Comparison of ENCODE assay signal across 9 cellular contexts in the genomic region with DNA sequence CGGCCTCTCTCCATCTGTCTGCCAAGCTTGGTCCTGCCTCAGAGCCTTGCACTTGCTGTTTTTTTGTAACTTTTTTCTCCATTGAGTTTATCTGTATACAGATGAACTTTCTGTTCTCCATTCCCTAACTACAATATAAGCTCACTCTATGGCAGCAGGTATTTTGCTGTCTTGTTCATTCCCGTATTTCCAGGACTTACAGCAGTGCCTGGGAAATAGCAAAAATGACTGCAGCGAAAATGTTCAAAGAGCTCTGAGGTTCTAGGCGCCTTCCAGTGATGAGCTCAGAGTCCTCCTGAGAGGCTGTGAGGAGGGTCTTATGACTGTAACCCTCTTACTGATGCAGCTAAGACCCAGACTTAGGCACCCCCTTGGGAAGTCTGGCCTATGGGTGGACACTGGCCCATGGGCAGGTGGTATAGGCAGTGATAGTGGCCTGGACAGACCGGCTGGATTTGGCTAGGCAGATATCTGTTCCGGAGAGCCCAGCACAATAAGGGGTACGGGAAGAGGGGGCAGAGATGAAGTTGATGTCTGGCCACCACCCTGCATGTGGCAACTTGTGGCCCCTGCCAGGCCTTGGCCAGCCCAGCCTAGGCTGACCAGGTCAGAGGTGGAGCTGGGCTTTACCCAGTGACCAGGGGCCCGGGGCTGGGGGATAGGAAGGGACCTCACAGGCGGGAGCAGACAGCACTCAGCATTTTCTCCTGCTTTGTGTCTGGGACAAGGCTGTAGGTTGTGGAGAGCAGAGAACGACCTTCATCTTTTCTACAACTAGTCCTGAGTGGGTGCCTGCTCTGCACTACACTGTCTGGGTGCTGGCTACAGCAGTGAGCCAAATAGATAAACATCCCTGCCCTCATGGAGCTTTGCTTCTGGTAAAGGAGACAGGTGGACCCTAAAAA. TPM values are rescaled to one million over a fixed set of nuclear protein-coding genes. Genes with fewer than 3 reads are reported as not detected.
A peak's percentile ranks its signal among the peaks of the same experiment; 100 is the strongest.
DNase-seq lines count a peak whose midpoint lies in the region; ATAC-seq and TF ChIP-seq lines count a peak whose summit lies in the region.
"Had no signal": no experiment of that assay in that cellular context is flagged by ENCODE, and none has a peak within 500 bp of the region (broad histone marks: within the 10 kb centered on the region; RNA-seq: fewer than 3 reads in every experiment).

No MANE protein-coding gene starts in this region.

- H3K27me3 ChIP-seq in Karpas-422 (ENCODE audit: low read length) (no peaks in the 10 kb centered on the region), neuronal stem cell (ENCODE audit: control insufficient read depth in 3 of 3, insufficient read depth in 3 of 3, low read depth in 1 of 3, low read length in 3 of 3) (no peaks in the 10 kb centered on the region), testis (no peaks in the 10 kb centered on the region)

- no peak for ATAC-seq in activated naive CD8-positive, alpha-beta T cell treated with anti-CD3 and anti-CD28 coated beads, Interleukin-2, amount 50 U/mL, for 24 hours
- ATAC-seq in omental fat pad (ENCODE audit: low FRiP score): no peak
- ATAC-seq in HG02970 (IDR thresholded peaks at IDR 0.05; ENCODE audit: low FRiP score, unreplicated experiment): no peak
- no peak for ATAC-seq in HG03469 (IDR thresholded peaks at IDR 0.05; ENCODE audit: unreplicated experiment)

- intact Hi-C loops in testis (cut with DNase I; ENCODE audit: low total_unique reads): loop anchor here (10.0 kb wide), 2 partner anchors 210 to 350 kb away; partner anchors contain the start of gene RPL3

- peaks cover 21% of the 10 kb centered on the region for H3K79me2 ChIP-seq in Karpas-422 (ENCODE audit: low read length)

- no peak overlapping the region for H3K18ac ChIP-seq in neuronal stem cell (ENCODE audit: low read length)

- H3K36me3 Mint-ChIP-seq in activated naive CD8-positive, alpha-beta T cell treated with anti-CD3 and anti-CD28 coated beads, Interleukin-2, amount 50 U/mL, for 24 hours (ENCODE audit: low read depth): peaks cover 68% of the 10 kb centered on the region

- H3K4me3 ChIP-seq in Karpas-422 (ENCODE audit: low read length) (no peak overlapping the region), neuronal stem cell (ENCODE audit: low read length in 2 of 2) (no peak overlapping the region), testis (no peak overlapping the region)

- H2AFZ ChIP-seq in Karpas-422 (ENCODE audit: low read length): no peak overlapping the region
- no peak overlapping the region for H2AFZ ChIP-seq in neuronal stem cell (ENCODE audit: low read length)

- TF ChIP-seq POLR2A in testis (IDR thresholded peaks at IDR 0.05): no peak

- peak; percentile 18 for DNase-seq in EH (ENCODE audit: low read depth)
- peak; percentile 79 for DNase-seq in Karpas-422
- no peak for DNase-seq in activated naive CD8-positive, alpha-beta T cell treated with anti-CD3 and anti-CD28 coated beads, Interleukin-2, amount 50 U/mL, for 24 hours
- no peak for DNase-seq in neuronal stem cell (ENCODE audit: low spot score)
- no peak for DNase-seq in omental fat pad (ENCODE audit: low spot score)
- no peak for DNase-seq in testis
- DNase-seq: kidney glomerular epithelial cell had no signal

- H3K9me2 ChIP-seq in Karpas-422 (replicated peaks; ENCODE audit: insufficient read depth, low read length): no peaks in the 10 kb centered on the region

- no peak overlapping the region for H3K4me2 ChIP-seq in Karpas-422 (ENCODE audit: low read depth, low read length, poor library complexity, severe bottlenecking)
- H3K4me2 ChIP-seq in neuronal stem cell (ENCODE audit: insufficient read depth, low read length, poor library complexity, severe bottlenecking): no peak overlapping the region

- peak overlapping the region; percentile 45 for H3K23ac ChIP-seq in neuronal stem cell (ENCODE audit: low read depth, low read length, poor library complexity)

- H3K9me3 ChIP-seq in Karpas-422 (ENCODE audit: low read length) (no peaks in the 10 kb centered on the region), neuronal stem cell (replicated peaks in 1 of 2; ENCODE audit: control insufficient read depth in 2 of 2, insufficient read depth in 1 of 2, low read depth in 1 of 2, low read length in 2 of 2) (peaks cover 0 to 4% of the 10 kb centered on the region in 2 donors), testis (no peaks in the 10 kb centered on the region)

- H3K36me3 ChIP-seq in Karpas-422 (ENCODE audit: insufficient read depth, low read length) (peaks cover 37% of the 10 kb centered on the region), neuronal stem cell (replicated peaks in 1 of 2; ENCODE audit: control insufficient read depth in 2 of 2, insufficient read depth in 2 of 2, low read length in 2 of 2) (peaks cover 49 to 79% of the 10 kb centered on the region in 2 donors), testis (ENCODE audit: low read depth, missing control alignments) (no peaks in the 10 kb centered on the region)

- peak overlapping the region; percentile 96 for H3K27ac ChIP-seq in Karpas-422 (ENCODE audit: low read length)
- no peak overlapping the region for H3K27ac ChIP-seq in neuronal stem cell (replicated peaks; ENCODE audit: low read length)
- H3K27ac ChIP-seq in testis: peak overlapping the region in 1 of 2 donors; percentile 41

- WGBS in neuronal stem cell (ENCODE audit: extremely low coverage in 2 of 2, insufficient read length in 2 of 2, insufficient replicate concordance in 1 of 2), 2 donors: no CpG with 5 or more reads among the region's 10 CpGs
- WGBS in testis, 2 donors: 69 to 73% methylated on average over 8 to 10 of the region's 10 CpGs

- H3K9ac ChIP-seq in Karpas-422 (ENCODE audit: low read length) (no peak overlapping the region), neuronal stem cell (ENCODE audit: low read depth, low read length, poor library complexity) (no peak overlapping the region)

- H2BK12ac ChIP-seq in neuronal stem cell (ENCODE audit: low read length): no peak overlapping the region

- H4K91ac ChIP-seq in neuronal stem cell (ENCODE audit: low read depth, low read length, poor library complexity): no peak overlapping the region

- H3K79me1 ChIP-seq in neuronal stem cell (ENCODE audit: low read depth, low read length): peaks cover 13% of the 10 kb centered on the region

- H2BK5ac ChIP-seq in neuronal stem cell (ENCODE audit: low read length): no peak overlapping the region

- H3K4ac ChIP-seq in neuronal stem cell (ENCODE audit: low read length): no peak overlapping the region

- peaks cover 78% of the 10 kb centered on the region for H3K4me1 Mint-ChIP-seq in activated naive CD8-positive, alpha-beta T cell treated with anti-CD3 and anti-CD28 coated beads, Interleukin-2, amount 50 U/mL, for 24 hours

- no peaks in the 10 kb centered on the region for H3K9me3 Mint-ChIP-seq in activated naive CD8-positive, alpha-beta T cell treated with anti-CD3 and anti-CD28 coated beads, Interleukin-2, amount 50 U/mL, for 24 hours

- H4K8ac ChIP-seq in neuronal stem cell (ENCODE audit: low read depth, low read length): no peak overlapping the region

- no peak overlapping the region for H3K14ac ChIP-seq in neuronal stem cell (ENCODE audit: low read length)

- peaks cover 30% of the 10 kb centered on the region for H4K20me1 ChIP-seq in Karpas-422 (ENCODE audit: insufficient read depth, low read depth, low read length)

- H2BK15ac ChIP-seq in neuronal stem cell (ENCODE audit: low read length): no peak overlapping the region

- peak overlapping the region; percentile 84 for H3K27ac Mint-ChIP-seq in activated naive CD8-positive, alpha-beta T cell treated with anti-CD3 and anti-CD28 coated beads, Interleukin-2, amount 50 U/mL, for 24 hours

- H2AK5ac ChIP-seq in neuronal stem cell (ENCODE audit: low read depth, low read length): no peak overlapping the region

- peak overlapping the region; percentile 46 for H3K4me3 Mint-ChIP-seq in activated naive CD8-positive, alpha-beta T cell treated with anti-CD3 and anti-CD28 coated beads, Interleukin-2, amount 50 U/mL, for 24 hours

- peaks cover 2% of the 10 kb centered on the region for H3K27me3 Mint-ChIP-seq in activated naive CD8-positive, alpha-beta T cell treated with anti-CD3 and anti-CD28 coated beads, Interleukin-2, amount 50 U/mL, for 24 hours

- no peak overlapping the region for H2BK120ac ChIP-seq in neuronal stem cell (ENCODE audit: low read depth, low read length)

- TF ChIP-seq CTCF in omental fat pad (IDR thresholded peaks at IDR 0.05): no peak
- no peak for TF ChIP-seq CTCF in testis (IDR thresholded peaks at IDR 0.05)

- H3K4me1 ChIP-seq in Karpas-422 (ENCODE audit: low read length) (peaks cover 76% of the 10 kb centered on the region), neuronal stem cell (ENCODE audit: control insufficient read depth in 2 of 2, insufficient read depth in 1 of 2, low read depth in 1 of 2, low read length in 2 of 2) (peaks cover 19 to 21% of the 10 kb centered on the region in 2 donors), testis (peaks cover 65% of the 10 kb centered on the region)

RNA-seq across cellular contexts. Expression of gene ATF4, which starts 4.6 kb away (rescaled TPM):
- total RNA-seq in Karpas-422 (2014; rRNA removed; shearing (Covaris generic); ENCODE audit: low replicate concordance): 543 and 666 TPM in 2 replicates
- polyA plus RNA-seq in neuronal stem cell (2013, experiment 1 of 2): 261 TPM
- 254 TPM for polyA plus RNA-seq in neuronal stem cell (2013, experiment 2 of 2)
- total RNA-seq in omental fat pad (100 to 1,000 TPM; 258 to 714 (median 610) TPM), testis (100 to 1,000 TPM; 192 to 228 TPM)
- polyA plus RNA-seq in testis (ENCODE audit: insufficient read depth, low read depth, low replicate concordance): 227 TPM

RNA-seq across cellular contexts. Expression of gene RPS19BP1, which starts 7.5 kb away (rescaled TPM):
- 91.1 and 198 TPM in 2 replicates for total RNA-seq in Karpas-422 (2014; rRNA removed; shearing (Covaris generic); ENCODE audit: low replicate concordance)
- 48.7 TPM for polyA plus RNA-seq in neuronal stem cell (2013, experiment 1 of 2)
- 48.2 TPM for polyA plus RNA-seq in neuronal stem cell (2013, experiment 2 of 2)
- total RNA-seq in omental fat pad (100 to 1,000 TPM; 103 to 157 (median 133) TPM), testis (100 to 1,000 TPM; 156 to 158 TPM)
- 97.7 TPM for polyA plus RNA-seq in testis (ENCODE audit: insufficient read depth, low read depth, low replicate concordance)

RNA-seq across cellular contexts. Expression of gene MIEF1, which starts 22.9 kb away (rescaled TPM):
- 23.2 and 25.0 TPM in 2 replicates for total RNA-seq in Karpas-422 (2014; rRNA removed; shearing (Covaris generic); ENCODE audit: low replicate concordance)
- polyA plus RNA-seq in neuronal stem cell (2013, experiment 1 of 2): 27.3 TPM
- 27.0 TPM for polyA plus RNA-seq in neuronal stem cell (2013, experiment 2 of 2)
- total RNA-seq in omental fat pad: 10 to 100 TPM; 23.6 to 46.0 (median 32.4) TPM
- total RNA-seq in testis: 100 to 1,000 TPM in 1 of 2 donors, 10 to 100 TPM in 1; 60.6 to 120 TPM
- polyA plus RNA-seq in testis (ENCODE audit: insufficient read depth, low read depth, low replicate concordance): 78.2 TPM

RNA-seq across cellular contexts. Expression of gene CACNA1I, which starts 45.5 kb away (rescaled TPM):
- total RNA-seq in Karpas-422 (2014; rRNA removed; shearing (Covaris generic); ENCODE audit: low replicate concordance): not detected in 2 replicates
- 0.21 TPM for polyA plus RNA-seq in neuronal stem cell (2013, experiment 1 of 2)
- 0.18 TPM for polyA plus RNA-seq in neuronal stem cell (2013, experiment 2 of 2)
- total RNA-seq in omental fat pad (under 1 TPM; 0.09 to 0.38 (median 0.26) TPM), testis (1 to 10 TPM; 1.7 to 2.0 TPM)
- 1.3 TPM for polyA plus RNA-seq in testis (ENCODE audit: insufficient read depth, low read depth, low replicate concordance)

Comparison
In these comparisons a context has a peak if more than half of its experiments do, and no peak if none do; other contexts are left out.
1. DNase-seq: peak in EH (single experiment) and Karpas-422 (single experiment); none in activated naive CD8-positive, alpha-beta T cell treated with anti-CD3 and anti-CD28 coated beads, Interleukin-2, amount 50 U/mL, for 24 hours (single experiment), neuronal stem cell (single experiment), omental fat pad (single experiment) and testis (single experiment).